ENCODE assay signal across 13 cellular contexts in the genomic region with DNA sequence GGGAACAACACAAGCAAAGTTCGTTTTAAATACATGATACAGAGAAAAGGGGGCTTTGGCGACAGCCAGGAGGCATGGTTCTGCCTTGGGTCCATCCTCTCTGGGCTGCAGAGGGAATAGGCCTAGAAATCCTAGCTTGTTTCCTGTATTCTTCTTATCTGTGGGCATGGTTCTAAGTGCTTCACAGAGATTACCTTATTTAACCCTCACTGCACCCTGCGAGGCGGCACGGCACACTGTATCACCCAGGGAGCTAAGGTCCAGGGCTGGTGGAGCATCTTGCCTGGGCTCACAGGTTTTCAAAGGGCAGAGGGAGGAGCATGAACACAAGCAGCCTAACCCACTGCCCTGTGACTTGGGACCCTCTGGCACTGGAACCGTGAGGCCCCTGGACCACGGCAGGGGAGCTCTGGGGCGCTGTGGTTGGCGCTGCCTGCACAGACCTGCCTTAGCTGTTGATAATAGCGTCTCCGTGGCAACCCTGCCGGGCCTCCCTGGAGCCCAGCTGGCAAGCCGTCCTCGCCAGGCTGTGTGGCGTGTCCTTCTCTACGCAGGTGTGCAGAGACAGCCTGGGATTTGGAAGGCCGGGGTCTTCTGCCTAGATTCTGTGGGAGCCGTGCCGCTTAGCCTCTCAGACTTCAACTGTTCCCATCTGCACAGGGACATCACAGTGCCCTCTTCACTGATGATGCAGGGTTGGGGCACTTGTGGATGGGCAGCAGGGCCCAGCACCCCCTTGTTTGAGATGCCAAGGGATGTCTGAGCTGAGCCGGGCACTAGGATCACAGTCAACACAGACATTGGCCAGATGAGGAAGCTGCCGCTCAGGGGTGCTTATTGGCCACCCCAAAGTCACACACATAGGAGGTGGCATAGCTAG.
A peak's percentile ranks its signal among the peaks of the same experiment; 100 is the strongest.
DNase-seq lines count a peak whose midpoint lies in the region; ATAC-seq and TF ChIP-seq lines count a peak whose summit lies in the region.
"Had no signal": no experiment of that assay in that cellular context is flagged by ENCODE, and none has a peak within 500 bp of the region (broad histone marks: within the 10 kb centered on the region; RNA-seq: fewer than 3 reads in every experiment).

No MANE protein-coding gene starts in this region.

- H3K4me3 ChIP-seq in HAP-1: no peak overlapping the region
- H3K4me3 ChIP-seq: vagina had no signal

- TF ChIP-seq CTCF in chondrocyte (IDR thresholded peaks at IDR 0.05): no peak

- intact Hi-C loops in cardiac septum (cut with DNase I): no loop called here
- intact Hi-C loops in Right ventricle myocardium inferior (cut with DNase I): no loop called here

- H3K4me1 ChIP-seq in HAP-1: peaks cover 2% of the 10 kb centered on the region; the same call in 1 of the 2 replicates
- H3K4me1 ChIP-seq: vagina had no signal

- no peaks in the 10 kb centered on the region for H3K36me3 Mint-ChIP-seq in chondrocyte (ENCODE audit: low read depth)
- H3K36me3 Mint-ChIP-seq: IgD-negative memory B cell had no signal

- no peaks in the 10 kb centered on the region for H3K4me1 Mint-ChIP-seq in chondrocyte (ENCODE audit: low read depth)

- no peaks in the 10 kb centered on the region for H3K9me3 Mint-ChIP-seq in chondrocyte (ENCODE audit: low read depth)
- H3K9me3 Mint-ChIP-seq: activated B cell treated with CpG ODN at 0.5 μM for 24 hours, IgD-negative memory B cell had no signal

- peaks cover 6% of the 10 kb centered on the region; the same call in 1 of the 2 replicates for H3K27me3 ChIP-seq in HAP-1 (ENCODE audit: low read depth)
- H3K27me3 ChIP-seq: vagina had no signal

- H3K4me3 Mint-ChIP-seq in chondrocyte (ENCODE audit: unreplicated experiment): no peak overlapping the region
- H3K4me3 Mint-ChIP-seq: activated B cell treated with CpG ODN at 0.5 μM for 24 hours had no signal

- in situ Hi-C loops in HAP-1 (cut with MboI; ENCODE audit: low sequenced_read_pairs): no loop called here

- H3K27me3 Mint-ChIP-seq in chondrocyte (ENCODE audit: low read depth): peaks cover 45% of the 10 kb centered on the region
- H3K27me3 Mint-ChIP-seq: activated B cell treated with CpG ODN at 0.5 μM for 24 hours, IgD-negative memory B cell had no signal

- no peak for ATAC-seq in Right ventricle myocardium inferior

- no peak overlapping the region for H3K27ac Mint-ChIP-seq in chondrocyte (ENCODE audit: unreplicated experiment)

- H3K9me3 ChIP-seq in HAP-1: no peaks in the 10 kb centered on the region; the same call in 1 of the 2 replicates
- H3K9me3 ChIP-seq: vagina had no signal

- H3K36me3 ChIP-seq in HAP-1 (replicated peaks): no peaks in the 10 kb centered on the region
- H3K36me3 ChIP-seq: vagina had no signal

- DNase-seq in cardiac septum (ENCODE audit: low spot score) (peak; percentile 67), Right ventricle myocardium inferior (ENCODE audit: missing footprints) (no peak), NCI-H2196 (lab: John Stamatoyannopoulos, UW; ENCODE audit: unreplicated experiment) (peak; percentile 62), chondrocyte (ENCODE audit: low spot score) (peak; percentile 75), HAP-1 (ENCODE audit: low spot score in 2 of 2) (no peak), AG08396 (ENCODE audit: low spot score) (no peak), iPS-NIHi7 (ENCODE audit: extremely low spot score) (no peak), NCI-H1930 (lab: John Stamatoyannopoulos, UW) (no peak)
- DNase-seq: activated B cell treated with CpG ODN at 0.5 μM for 24 hours; dermis blood vessel endothelial cell; stimulated activated CD8-positive, alpha-beta memory T cell treated with anti-CD3 and anti-CD28 coated beads, Interleukin-4, amount 100 ng/mL, for 48 hours had no signal

Comparison
In these comparisons a context has a peak if more than half of its experiments do, and no peak if none do; other contexts are left out.
1. DNase-seq: peak in cardiac septum (single experiment), NCI-H2196 (single experiment) and chondrocyte (single experiment); none in Right ventricle myocardium inferior (single experiment), HAP-1 (0 of 2), AG08396 (single experiment), iPS-NIHi7 (single experiment) and NCI-H1930 (0 of 2).